20 cellular contexts compared by ENCODE assay signal in the genomic region with DNA sequence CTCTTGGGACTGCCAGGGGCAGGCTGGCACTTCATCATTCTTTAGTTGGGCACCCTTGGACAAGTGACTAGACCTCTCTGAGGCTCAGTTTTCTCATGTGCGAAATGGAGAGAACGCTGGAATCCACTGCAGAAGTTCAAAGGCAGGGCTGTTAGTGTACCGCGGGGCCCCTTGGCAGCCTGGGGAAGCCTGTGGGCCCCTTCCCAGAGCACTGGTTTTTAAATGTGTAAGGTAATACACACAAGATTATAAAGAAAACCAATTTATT.
"Had no signal": no experiment of that assay in that cellular context is flagged by ENCODE, and none has a peak within 500 bp of the region (broad histone marks: within the 10 kb centered on the region; RNA-seq: fewer than 3 reads in every experiment).

No MANE protein-coding gene starts in this region.

- H3K27ac ChIP-seq: gastrocnemius medialis, lower lobe of right lung, neutrophil, parathyroid adenoma, prostate gland, right atrium auricular region, suprapubic skin had no signal

- DNase-seq: caudate nucleus; cerebellar nuclear complex; cortex of kidney; effector memory CD8-positive, alpha-beta T cell; erythroblast; gastrocnemius medialis; kidney glomerular epithelial cell; left colon; left ventricle myocardium superior; lower lobe of right lung; mucosa of descending colon; naive B cell; stimulated activated naive B cell treated with anti-CD40 and anti-IgM and Interleukin-4, amounts not matched to agents 10 μg/mL and 1 μg/mL and 100 μg/mL, for 72 hours; trophoblast cell had no signal

- H3K4me3 ChIP-seq: gastrocnemius medialis, lower lobe of right lung, mucosa of descending colon, prostate gland, right atrium auricular region, suprapubic skin had no signal

- H3K9me3 ChIP-seq: gastrocnemius medialis, lower lobe of right lung, mucosa of descending colon, neutrophil, prostate gland, right atrium auricular region, suprapubic skin had no signal

- ATAC-seq: effector memory CD8-positive, alpha-beta T cell; gastrocnemius medialis; left colon; left ventricle myocardium superior; lower lobe of right lung; mucosa of descending colon; sciatic nerve; stimulated activated naive B cell treated with anti-CD40 and anti-IgM and Interleukin-4, amounts not matched to agents 10 μg/mL and 1 μg/mL and 100 μg/mL, for 72 hours had no signal

- H3K36me3 ChIP-seq: gastrocnemius medialis, lower lobe of right lung, neutrophil, prostate gland, right atrium auricular region, suprapubic skin had no signal

- H3K4me1 ChIP-seq: gastrocnemius medialis, lower lobe of right lung, parathyroid adenoma, prostate gland, right atrium auricular region, suprapubic skin had no signal

- H3K27me3 ChIP-seq: right atrium auricular region had no signal
